In genomic region chr18:60385693-60386092, GRCh38 we compare ENCODE assay signal across 37 cellular contexts. TPM values are rescaled to one million over a fixed set of nuclear protein-coding genes. Genes with fewer than 3 reads are reported as not detected.
"Had no signal": no experiment of that assay in that cellular context is flagged by ENCODE, and none has a peak within 500 bp of the region (broad histone marks: within the 10 kb centered on the region; RNA-seq: fewer than 3 reads in every experiment).

No MANE protein-coding gene starts in this region.

- H2AFZ ChIP-seq: PC-9 had no signal

- H3K27me3 ChIP-seq: MG63, SJCRH30 had no signal

- DNase-seq: Kasumi-1, MG63, NCI-H1048, NCI-H1092 treated with DMSO at 0.1 percent for 48 hours, NCI-H1105 treated with DMSO at 0.1 percent for 48 hours, NCI-H1417, NCI-H1436, NCI-H146, NCI-H1694, NCI-H187, NCI-H1930, NCI-H2029 treated with DMSO at 0.1 percent for 48 hours, NCI-H2081 treated with DMSO at 0.1 percent for 48 hours, NCI-H2107, NCI-H2227 treated with DMSO at 0.1 percent for 48 hours, NCI-H345, NCI-H446, NCI-H510A treated with DMSO at 0.1 percent for 48 hours, NCI-H524 treated with DMSO at 0.1 percent for 48 hours, NCI-H526 treated with DMSO at 0.1 percent for 48 hours, NCI-H82, PC-9, SHP77, SIG-M5, SJCRH30, T-cell had no signal

- H3K36me3 ChIP-seq: MG63, SJCRH30 had no signal

- ATAC-seq: Panc1, Right ventricle myocardium inferior, SK-N-SH treated with all-trans-retinoic acid at 6 μM for 48 hours, T-cell had no signal

- H3K27ac ChIP-seq: PC-9, RWPE1, SJCRH30, SK-N-MC had no signal

- H3K9me3 ChIP-seq: MG63, SJCRH30 had no signal

- H3K4me1 ChIP-seq: SJCRH30 had no signal

- H3K4me3 ChIP-seq: MG63, PC-9, SJCRH30, SK-N-MC had no signal

- H3K4me2 ChIP-seq: PC-9 had no signal

- FAIRE-seq: RCC 7860 had no signal

RNA-seq across cellular contexts. Expression of gene MC4R, which starts 13.1 kb away (rescaled TPM):
- total RNA-seq: M059J; NCI-H460; PC-9; Right ventricle myocardium inferior; RPMI7951; SJCRH30; SK-MEL-5; T-cell; T-helper 1 cell treated with Interleukin-12 subunit alpha and Interleukin-12 subunit beta and Interleukin-4 antibody, amounts not matched to agents 30 ng/mL and 1 ng/mL, for 36 hours had no signal
